ENCODE assay signal across 13 cellular contexts in the genomic region with DNA sequence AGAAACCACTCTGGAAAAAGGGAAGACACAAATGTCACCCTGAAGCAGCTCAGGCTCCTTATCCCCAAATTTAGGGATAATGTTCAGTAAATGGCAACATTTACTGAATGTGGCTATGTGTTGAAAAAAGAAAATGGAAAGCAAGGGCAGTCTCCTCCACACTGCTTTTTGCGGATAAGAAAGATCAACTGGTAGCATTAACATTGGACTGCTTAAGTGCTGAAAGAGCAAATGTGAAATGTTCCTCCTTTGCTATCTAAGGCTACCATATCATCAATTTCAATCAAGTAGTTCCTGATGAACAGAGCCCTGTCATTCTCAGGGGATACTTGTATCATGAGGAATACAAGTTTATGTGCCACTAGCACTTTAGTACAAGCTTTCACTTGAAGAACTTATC.
"Had no signal": no experiment of that assay in that cellular context is flagged by ENCODE, and none has a peak within 500 bp of the region (broad histone marks: within the 10 kb centered on the region; RNA-seq: fewer than 3 reads in every experiment).

No MANE protein-coding gene starts in this region.

- H3K4me3 ChIP-seq: coronary artery, heart left ventricle, testis had no signal

- H3K27me3 ChIP-seq: heart left ventricle, testis had no signal

- H3K36me3 Mint-ChIP-seq: WTC11 had no signal

- H3K27ac ChIP-seq: coronary artery, heart left ventricle, testis had no signal

- H3K9me3 ChIP-seq: heart left ventricle, testis had no signal

- H3K4me3 Mint-ChIP-seq: activated CD4-positive, alpha-beta T cell treated with anti-CD3 and anti-CD28 coated beads, Interleukin-2, amount 10 ng/mL, durations not matched to agents 24 days and 14 days; nephron; stimulated activated naive CD8-positive, alpha-beta T cell treated with anti-CD3 and anti-CD28 coated beads, Interleukin-15, Interleukin-2, amounts not matched to agents 100 ng/mL and 50 ng/mL, for 24 hours; WTC11 had no signal

- H3K9me3 Mint-ChIP-seq: activated CD4-positive, alpha-beta T cell treated with anti-CD3 and anti-CD28 coated beads, Interleukin-2, amount 10 ng/mL, durations not matched to agents 24 days and 14 days; nephron; stimulated activated naive CD8-positive, alpha-beta T cell treated with anti-CD3 and anti-CD28 coated beads, Interleukin-15, Interleukin-2, amounts not matched to agents 100 ng/mL and 50 ng/mL, for 24 hours; T-cell; WTC11 had no signal

- DNase-seq: activated CD4-positive, alpha-beta T cell treated with anti-CD3 and anti-CD28 coated beads, Interleukin-2, amount 10 ng/mL, durations not matched to agents 24 days and 14 days; activated gamma-delta T cell; effector CD8-positive, alpha-beta T cell; heart left ventricle; left colon; stimulated activated CD4-positive, alpha-beta T cell treated with anti-CD3 and anti-CD28 coated beads, Interleukin-12 subunit alpha, Interleukin-12 subunit beta, amount 100 ng/mL, for 4 hours; stimulated activated CD4-positive, alpha-beta T cell treated with anti-CD3 and anti-CD28 coated beads, Interleukin-2, amount 100 ng/mL, for 48 hours; T-cell; testis had no signal

- H3K27ac Mint-ChIP-seq: activated CD4-positive, alpha-beta T cell treated with anti-CD3 and anti-CD28 coated beads, Interleukin-2, amount 10 ng/mL, durations not matched to agents 24 days and 14 days; stimulated activated naive CD8-positive, alpha-beta T cell treated with anti-CD3 and anti-CD28 coated beads, Interleukin-15, Interleukin-2, amounts not matched to agents 100 ng/mL and 50 ng/mL, for 24 hours; WTC11 had no signal

- ATAC-seq: heart left ventricle, left colon, T-cell, WTC11 had no signal

- H3K27me3 Mint-ChIP-seq: activated CD4-positive, alpha-beta T cell treated with anti-CD3 and anti-CD28 coated beads, Interleukin-2, amount 10 ng/mL, durations not matched to agents 24 days and 14 days; stimulated activated naive CD8-positive, alpha-beta T cell treated with anti-CD3 and anti-CD28 coated beads, Interleukin-15, Interleukin-2, amounts not matched to agents 100 ng/mL and 50 ng/mL, for 24 hours; T-cell had no signal
